ENCODE assay signal across 8 cellular contexts in the genomic region with DNA sequence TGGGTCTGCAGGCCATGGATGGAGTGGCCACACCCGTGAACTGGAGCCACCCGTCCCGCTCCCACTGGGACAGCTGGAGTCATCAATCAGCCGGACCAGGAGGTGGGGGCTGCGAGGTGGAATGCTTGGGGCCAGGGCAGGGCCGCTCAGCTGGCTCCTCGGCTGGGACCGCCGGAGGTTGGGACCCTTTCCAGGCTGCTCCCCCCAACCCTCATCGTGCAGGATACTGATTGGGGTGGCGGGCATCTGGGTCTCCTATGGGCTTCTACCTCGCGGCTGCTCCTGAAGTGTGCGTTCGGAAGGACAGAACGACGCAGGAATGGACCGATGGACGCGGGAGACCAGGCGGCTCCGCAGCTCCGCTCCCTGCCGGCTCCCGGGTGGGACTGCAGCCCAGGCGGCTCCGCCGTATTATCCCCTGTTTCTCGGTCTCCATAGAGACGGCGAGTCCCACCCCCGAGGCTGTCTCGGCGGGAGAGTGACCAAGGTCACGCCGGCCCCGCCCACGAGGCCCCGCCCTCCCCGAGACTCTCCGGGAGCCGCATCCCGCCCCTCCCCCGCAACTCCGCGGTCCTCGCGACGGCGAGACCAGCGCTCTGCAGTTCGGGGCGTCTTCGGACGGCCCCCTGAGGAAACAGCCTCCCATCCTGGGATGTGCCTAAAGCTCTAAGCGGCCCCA. TPM values are rescaled to one million over a fixed set of nuclear protein-coding genes. Genes with fewer than 3 reads are reported as not detected.
DNase-seq lines count a peak whose midpoint lies in the region; ATAC-seq and TF ChIP-seq lines count a peak whose summit lies in the region.

A gene (minus strand): TSS at position 388 of the 679 bp plus-strand sequence. CDS start 2,387 bp downstream, outside the sequence.

- H3K9ac ChIP-seq in mammary epithelial cell (ENCODE audit: insufficient read depth, low read length), result no peak within 1 kb of the TSS
- H3K9ac ChIP-seq in iPS-15b (ENCODE audit: low read depth, low read length), result no peak within 1 kb of the TSS

- H3K4me1 ChIP-seq in mammary epithelial cell (ENCODE audit: insufficient read depth, low read length), result peaks cover 37% of the 10 kb centered on the region
- peaks cover 12% of the 10 kb centered on the region for H3K4me1 ChIP-seq in iPS-15b (ENCODE audit: control insufficient read depth, insufficient read depth, low read length)
- peaks cover 42% of the 10 kb centered on the region for H3K4me1 ChIP-seq in psoas muscle

- H2AFZ ChIP-seq in mammary epithelial cell (ENCODE audit: low read depth, low read length), result peak within 1 kb of the TSS; percentile 40

- H3K27ac ChIP-seq in mammary epithelial cell (ENCODE audit: insufficient read depth, low read depth, low read length), result no peak within 1 kb of the TSS
- peak within 1 kb of the TSS; percentile 13 for H3K27ac ChIP-seq in psoas muscle

- CTCF ChIA-PET in mammary epithelial cell (lab: Charles Lee; ENCODE audit: low non-redundant PET), result no interaction called here

- H3K4me2 ChIP-seq in mammary epithelial cell (ENCODE audit: insufficient read depth, low read depth, low read length), result peak within 1 kb of the TSS; percentile 29

- TF ChIP-seq CTCF in mammary epithelial cell (conservative IDR thresholded peaks at IDR 0.05 in 1 of 2, IDR thresholded peaks at IDR 0.05 in 1 of 2; ENCODE audit: extremely low read depth in 1 of 2, insufficient read depth in 1 of 2, low read depth in 1 of 2, low read length in 2 of 2) (peak; percentile 28 to 50), psoas muscle (IDR thresholded peaks at IDR 0.05) (peak; percentile 64)

- H4K20me1 ChIP-seq in mammary epithelial cell (ENCODE audit: insufficient read depth, low read length), result no peaks in the 10 kb centered on the region

- H3K27me3 ChIP-seq in mammary epithelial cell (ENCODE audit: insufficient read depth, low read length) (no peaks in the 10 kb centered on the region), iPS-15b (ENCODE audit: control insufficient read depth, insufficient read depth, low read length) (peaks cover 38% of the 10 kb centered on the region), psoas muscle (ENCODE audit: insufficient read depth in 3 of 3, low read length in 2 of 3) (peaks cover 0 to 5% (median 4%) of the 10 kb centered on the region in 3 donors)

- H3K4me3 ChIP-seq in mammary epithelial cell (replicated peaks in 1 of 3; ENCODE audit: insufficient read depth in 1 of 3, low read depth in 2 of 3, low read length in 3 of 3) (no peak within 1 kb of the TSS), iPS-15b (ENCODE audit: low read depth, low read length) (peak within 1 kb of the TSS; percentile 59), psoas muscle (peak within 1 kb of the TSS; percentile 59)

- in situ Hi-C loops in mammary epithelial cell (cut with MboI; ENCODE audit: low sequenced_read_pairs in 2 of 2), result no loop called here

- H3K9me3 ChIP-seq in mammary epithelial cell (replicated peaks; ENCODE audit: insufficient read depth, low read length) (no peaks in the 10 kb centered on the region), iPS-15b (ENCODE audit: control insufficient read depth, insufficient read depth, low read length) (no peaks in the 10 kb centered on the region), psoas muscle (no peaks in the 10 kb centered on the region)

- ATAC-seq in psoas muscle, result peak; percentile 71 to 82 (median 76)
- ATAC-seq in HG03045 (IDR thresholded peaks at IDR 0.05; ENCODE audit: unreplicated experiment), result no peak
- ATAC-seq in GM21723 (IDR thresholded peaks at IDR 0.05; ENCODE audit: unreplicated experiment), result no peak

- peak; percentile 37 for DNase-seq in activated naive CD4-positive, alpha-beta T cell treated with Interleukin-2 at 50 U/mL for 16 hours
- no peak for DNase-seq in activated naive CD4-positive, alpha-beta T cell (lab: John Stamatoyannopoulos, UW)
- peak; percentile 85 for DNase-seq in RPMI7951 (ENCODE audit: low read depth)
- DNase-seq in mammary epithelial cell, result peak; percentile 32
- DNase-seq in psoas muscle, result peak; percentile 91 to 95

- intact Hi-C loops in mammary epithelial cell (cut with micrococcal nuclease), result loop anchor here (1.0 kb wide), 1 partner anchor 23 kb away; a partner anchor contains a TSS
- intact Hi-C loops in psoas muscle (cut with DNase I), result no loop called here

- no peaks in the 10 kb centered on the region for H3K79me2 ChIP-seq in mammary epithelial cell (ENCODE audit: insufficient read depth, low read length)

- 80% methylated on average over 4 of the region's 56 CpGs for WGBS in mammary epithelial cell (ENCODE audit: low coverage, missing lambda C conversion rate)
- WGBS in psoas muscle, 3 donors, result 1 to 2% (median 2%) methylated on average over 49 to 56 of the region's 56 CpGs

- H3K36me3 ChIP-seq in mammary epithelial cell (ENCODE audit: insufficient read depth, low read length), result no peaks in the 10 kb centered on the region
- H3K36me3 ChIP-seq in iPS-15b (ENCODE audit: control insufficient read depth, insufficient read depth, low read length), result no peaks in the 10 kb centered on the region
- H3K36me3 ChIP-seq in psoas muscle (ENCODE audit: insufficient read depth in 1 of 2, low read depth in 1 of 2), result no peaks in the 10 kb centered on the region

- dilution Hi-C loops in mammary epithelial cell (cut with HindIII; ENCODE audit: low sequenced_read_pairs), result no loop called here

- no TSS peak for BruUV-seq in mammary epithelial cell (replicated peaks; lab: Mats Ljungman, UMichigan)

RNA-seq across cellular contexts. Expression of the gene that starts here (rescaled TPM):
- 0.24 and 0.29 TPM in 2 replicates for total RNA-seq in RPMI7951 (2014; rRNA removed; shearing (Covaris generic))
- total RNA-seq in mammary epithelial cell, result not detected
- polyA plus RNA-seq in mammary epithelial cell, result 0.14 TPM
- polyA minus RNA-seq in mammary epithelial cell, result not detected
- total RNA-seq in psoas muscle, result 10 to 100 TPM; 14.8 to 36.4 (median 25.7) TPM
- 10 to 100 TPM in 2 of 3 donors, 1 to 10 TPM in 1; 5.3 to 21.4 (median 17.0) TPM for polyA plus RNA-seq in psoas muscle

Comparison
In these comparisons a context has a peak if more than half of its experiments do, and no peak if none do; other contexts are left out.
1. RNA of the gene that starts here (total RNA-seq): 14.8 to 36.4 TPM in psoas muscle; 0.24 to 0.29 TPM in RPMI7951 and not detected in mammary epithelial cell; every median in the first group is over 10 times any median in the second.
2. DNase-seq: peak in activated naive CD4-positive, alpha-beta T cell treated with Interleukin-2 at 50 U/mL for 16 hours (single experiment) and psoas muscle (2 of 2); none in activated naive CD4-positive, alpha-beta T cell (0 of 4).
3. Peak in DNase-seq in RPMI7951; RNA of the gene not detected or under 1 TPM.
4. Peak in DNase-seq and H3K4me2 ChIP-seq in mammary epithelial cell; RNA of the gene not detected or under 1 TPM.
5. H3K4me3 ChIP-seq: peak in iPS-15b (single experiment) and psoas muscle (single experiment); none in mammary epithelial cell (0 of 3).
6. ATAC-seq: peak in psoas muscle (4 of 4); none in HG03045 (single experiment) and GM21723 (single experiment).